ENCODE assay signal across 2 cellular contexts in genomic region chr16:84085774-84086173, GRCh38.
TF ChIP-seq lines count a peak whose summit lies in the region.

No MANE protein-coding gene starts in this region.

TF ChIP-seq in A549, 52 proteins besides CTCF, POLR2A, EP300 and RAD21:
- TF ChIP-seq CBX8 (IDR thresholded peaks at IDR 0.05) (no peak), HOXB13 (CRISPR knock-in tag; IDR thresholded peaks at IDR 0.05; ENCODE audit: low read depth) (no peak), NPAS2 (CRISPR knock-in tag; IDR thresholded peaks at IDR 0.05; ENCODE audit: borderline replicate concordance) (no peak), HOXB5 (CRISPR knock-in tag; IDR thresholded peaks at IDR 0.05) (no peak), SREBF2 (IDR thresholded peaks at IDR 0.05) (no peak), EHMT2 (IDR thresholded peaks at IDR 0.05; ENCODE audit: low read depth) (no peak), RCOR1 (IDR thresholded peaks at IDR 0.05; ENCODE audit: low read depth, low read length) (no peak), PHF8 (IDR thresholded peaks at IDR 0.05; ENCODE audit: borderline replicate concordance, low read depth) (no peak), MYC (IDR thresholded peaks at IDR 0.05; ENCODE audit: borderline replicate concordance, low read length) (no peak), FOXS1 (CRISPR knock-in tag; IDR thresholded peaks at IDR 0.05) (no peak), KDM5A (IDR thresholded peaks at IDR 0.05) (no peak), HMGXB4 (CRISPR knock-in tag; IDR thresholded peaks at IDR 0.05; ENCODE audit: borderline replicate concordance) (no peak), NR3C1 (IDR thresholded peaks at IDR 0.05) (no peak)
- TF ChIP-seq, protein P1, sequence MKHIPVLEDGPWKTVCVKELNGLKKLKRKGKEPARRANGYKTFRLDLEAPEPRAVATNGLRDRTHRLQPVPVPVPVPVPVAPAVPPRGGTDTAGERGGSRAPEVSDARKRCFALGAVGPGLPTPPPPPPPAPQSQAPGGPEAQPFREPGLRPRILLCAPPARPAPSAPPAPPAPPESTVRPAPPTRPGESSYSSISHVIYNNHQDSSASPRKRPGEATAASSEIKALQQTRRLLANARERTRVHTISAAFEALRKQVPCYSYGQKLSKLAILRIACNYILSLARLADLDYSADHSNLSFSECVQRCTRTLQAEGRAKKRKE (CRISPR knock-in tag; IDR thresholded peaks at IDR 0.05; ENCODE audit: low read depth): no peak
- TF ChIP-seq, protein P2, sequence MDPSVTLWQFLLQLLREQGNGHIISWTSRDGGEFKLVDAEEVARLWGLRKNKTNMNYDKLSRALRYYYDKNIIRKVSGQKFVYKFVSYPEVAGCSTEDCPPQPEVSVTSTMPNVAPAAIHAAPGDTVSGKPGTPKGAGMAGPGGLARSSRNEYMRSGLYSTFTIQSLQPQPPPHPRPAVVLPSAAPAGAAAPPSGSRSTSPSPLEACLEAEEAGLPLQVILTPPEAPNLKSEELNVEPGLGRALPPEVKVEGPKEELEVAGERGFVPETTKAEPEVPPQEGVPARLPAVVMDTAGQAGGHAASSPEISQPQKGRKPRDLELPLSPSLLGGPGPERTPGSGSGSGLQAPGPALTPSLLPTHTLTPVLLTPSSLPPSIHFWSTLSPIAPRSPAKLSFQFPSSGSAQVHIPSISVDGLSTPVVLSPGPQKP (IDR thresholded peaks at IDR 0.05; ENCODE audit: low read depth, low read length): no peak
- TF ChIP-seq, protein P3, sequence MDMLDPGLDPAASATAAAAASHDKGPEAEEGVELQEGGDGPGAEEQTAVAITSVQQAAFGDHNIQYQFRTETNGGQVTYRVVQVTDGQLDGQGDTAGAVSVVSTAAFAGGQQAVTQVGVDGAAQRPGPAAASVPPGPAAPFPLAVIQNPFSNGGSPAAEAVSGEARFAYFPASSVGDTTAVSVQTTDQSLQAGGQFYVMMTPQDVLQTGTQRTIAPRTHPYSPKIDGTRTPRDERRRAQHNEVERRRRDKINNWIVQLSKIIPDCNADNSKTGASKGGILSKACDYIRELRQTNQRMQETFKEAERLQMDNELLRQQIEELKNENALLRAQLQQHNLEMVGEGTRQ (IDR thresholded peaks at IDR 0.05): no peak
TF ChIP-seq in A549: peak in this region for 0.

TF ChIP-seq in SK-N-SH, 30 proteins besides CTCF, POLR2A, EP300 and RAD21:
- no peak for TF ChIP-seq POLR2AphosphoS5 (IDR thresholded peaks at IDR 0.05; ENCODE audit: low read depth, low read length)
- no peak for TF ChIP-seq GATA2 (CRISPR knock-in tag; IDR thresholded peaks at IDR 0.05)
- TF ChIP-seq, protein P4, sequence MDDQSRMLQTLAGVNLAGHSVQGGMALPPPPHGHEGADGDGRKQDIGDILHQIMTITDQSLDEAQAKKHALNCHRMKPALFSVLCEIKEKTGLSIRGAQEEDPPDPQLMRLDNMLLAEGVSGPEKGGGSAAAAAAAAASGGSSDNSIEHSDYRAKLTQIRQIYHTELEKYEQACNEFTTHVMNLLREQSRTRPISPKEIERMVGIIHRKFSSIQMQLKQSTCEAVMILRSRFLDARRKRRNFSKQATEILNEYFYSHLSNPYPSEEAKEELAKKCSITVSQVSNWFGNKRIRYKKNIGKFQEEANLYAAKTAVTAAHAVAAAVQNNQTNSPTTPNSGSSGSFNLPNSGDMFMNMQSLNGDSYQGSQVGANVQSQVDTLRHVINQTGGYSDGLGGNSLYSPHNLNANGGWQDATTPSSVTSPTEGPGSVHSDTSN (IDR thresholded peaks at IDR 0.05): no peak
- TF ChIP-seq MXI1 (IDR thresholded peaks at IDR 0.05; ENCODE audit: low read depth, low read length): no peak
- TF ChIP-seq EZH2phosphoT487 (IDR thresholded peaks at IDR 0.05; ENCODE audit: borderline replicate concordance, low read depth): no peak
- no peak for TF ChIP-seq JUND (IDR thresholded peaks at IDR 0.05)
- TF ChIP-seq SIN3A (IDR thresholded peaks at IDR 0.05; ENCODE audit: borderline replicate concordance, low read depth, low read length): no peak
- TF ChIP-seq ELF1 (IDR thresholded peaks at IDR 0.05): no peak
- TF ChIP-seq FOSL2 (IDR thresholded peaks at IDR 0.05; ENCODE audit: borderline replicate concordance, low read depth): no peak
- TF ChIP-seq FOXM1 (IDR thresholded peaks at IDR 0.05; ENCODE audit: low read depth): no peak
- no peak for TF ChIP-seq RFX5 (IDR thresholded peaks at IDR 0.05; ENCODE audit: low read length)
- no peak for TF ChIP-seq IRF3 (IDR thresholded peaks at IDR 0.05; ENCODE audit: low read depth, low read length)
- no peak for TF ChIP-seq RCOR1 (IDR thresholded peaks at IDR 0.05; ENCODE audit: low read length)
- TF ChIP-seq TAF1 (IDR thresholded peaks at IDR 0.05; ENCODE audit: borderline replicate concordance, low read depth, low read length): no peak
- TF ChIP-seq NRF1 (IDR thresholded peaks at IDR 0.05; ENCODE audit: low read depth, low read length): no peak
- TF ChIP-seq ZBTB33 (IDR thresholded peaks at IDR 0.05; ENCODE audit: borderline replicate concordance, low read depth): no peak
- TF ChIP-seq, protein P3 (IDR thresholded peaks at IDR 0.05; ENCODE audit: borderline replicate concordance, low read depth, low read length): no peak
- no peak for TF ChIP-seq SMC3 (IDR thresholded peaks at IDR 0.05; ENCODE audit: low read depth, low read length)
- no peak for TF ChIP-seq REST (IDR thresholded peaks at IDR 0.05; ENCODE audit: low read depth, low read length)
- TF ChIP-seq MEF2A (IDR thresholded peaks at IDR 0.05; ENCODE audit: borderline replicate concordance, low read depth): no peak
